ENCODE assay signal across 10 cellular contexts in the genomic region with DNA sequence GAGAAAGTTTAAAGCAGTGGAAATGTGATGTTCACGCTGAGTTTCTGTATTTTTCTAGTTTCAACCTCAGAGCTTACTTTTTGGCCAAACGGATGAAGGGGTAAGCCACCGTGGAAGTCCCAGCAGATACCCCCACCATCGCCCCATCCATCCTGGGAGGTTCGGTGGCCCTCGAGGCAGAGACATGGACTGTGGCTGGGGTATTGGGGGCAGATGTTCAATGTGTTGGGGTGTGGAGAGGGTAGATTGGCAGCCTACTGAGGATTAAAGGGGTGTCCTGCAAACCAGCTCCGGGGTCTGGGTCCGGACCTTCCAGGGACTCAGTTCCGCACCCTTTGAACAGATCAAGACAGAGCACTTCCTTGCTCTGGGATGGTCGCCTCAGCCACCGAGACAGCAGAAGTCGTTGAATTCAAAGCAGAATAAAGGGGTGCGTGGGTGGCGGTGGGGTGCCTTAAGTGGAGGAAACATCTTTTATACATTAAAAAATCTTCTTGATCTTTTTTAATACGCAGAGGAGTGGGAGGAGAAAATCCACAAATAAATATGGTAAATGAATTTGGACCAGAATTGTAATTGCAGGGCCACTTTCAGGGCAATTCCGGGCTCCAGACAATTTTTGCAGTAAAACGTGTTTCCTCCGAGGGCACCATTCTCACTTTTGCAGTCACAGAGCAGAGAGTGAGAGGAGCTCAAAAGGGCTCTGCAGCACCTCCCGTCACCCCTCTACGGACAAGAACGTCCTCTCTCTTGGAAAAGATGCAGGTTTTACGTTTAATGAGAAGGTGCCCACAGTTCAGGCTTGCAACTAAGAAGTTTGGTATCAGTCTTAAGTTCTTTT. TPM values are rescaled to one million over a fixed set of nuclear protein-coding genes. Genes with fewer than 3 reads are reported as not detected.
DNase-seq lines count a peak whose midpoint lies in the region; ATAC-seq lines count a peak whose summit lies in the region.
"Had no signal": no experiment of that assay in that cellular context is flagged by ENCODE, and none has a peak within 500 bp of the region (broad histone marks: within the 10 kb centered on the region; RNA-seq: fewer than 3 reads in every experiment).

No MANE protein-coding gene starts in this region.

- peak overlapping the region; percentile 64 for H3K4me3 Mint-ChIP-seq in activated naive CD4-positive, alpha-beta T cell treated with anti-CD3 and anti-CD28 coated beads, Interleukin-2, amount 10 ng/mL, durations not matched to agents 7 days and 5 days
- H3K4me3 Mint-ChIP-seq in stimulated activated naive CD8-positive, alpha-beta T cell treated with anti-CD3 and anti-CD28 coated beads, Interleukin-15, amount 100 ng/mL, for 72 hours, result peak overlapping the region; percentile 82 to 90

- peak overlapping the region; percentile 85 for H3K27ac Mint-ChIP-seq in activated naive CD4-positive, alpha-beta T cell treated with anti-CD3 and anti-CD28 coated beads, Interleukin-2, amount 10 ng/mL, durations not matched to agents 7 days and 5 days
- H3K27ac Mint-ChIP-seq in activated naive CD4-positive, alpha-beta T cell treated with anti-CD3 and anti-CD28 coated beads, Interleukin-2, amount 50 U/mL, for 72 hours, result peak overlapping the region; percentile 71 to 75
- H3K27ac Mint-ChIP-seq in stimulated activated naive CD8-positive, alpha-beta T cell treated with anti-CD3 and anti-CD28 coated beads, Interleukin-15, amount 100 ng/mL, for 72 hours, result peak overlapping the region; percentile 82 to 94

- H3K36me3 Mint-ChIP-seq in activated naive CD4-positive, alpha-beta T cell treated with anti-CD3 and anti-CD28 coated beads, Interleukin-2, amount 10 ng/mL, durations not matched to agents 7 days and 5 days, result peaks cover 11% of the 10 kb centered on the region
- peaks cover 5 to 19% of the 10 kb centered on the region in 2 donors for H3K36me3 Mint-ChIP-seq in activated naive CD4-positive, alpha-beta T cell treated with anti-CD3 and anti-CD28 coated beads, Interleukin-2, amount 50 U/mL, for 72 hours

- peaks cover 100% of the 10 kb centered on the region for H3K27me3 Mint-ChIP-seq in activated naive CD4-positive, alpha-beta T cell treated with anti-CD3 and anti-CD28 coated beads, Interleukin-2, amount 10 ng/mL, durations not matched to agents 7 days and 5 days
- H3K27me3 Mint-ChIP-seq in stimulated activated naive CD8-positive, alpha-beta T cell treated with anti-CD3 and anti-CD28 coated beads, Interleukin-15, amount 100 ng/mL, for 72 hours, result peaks cover 89% of the 10 kb centered on the region

- ATAC-seq in HG03108 (IDR thresholded peaks at IDR 0.05; ENCODE audit: unreplicated experiment) (peak; percentile 22), GM18502 (IDR thresholded peaks at IDR 0.05; ENCODE audit: poor library complexity, unreplicated experiment) (no peak)
- ATAC-seq in activated naive CD4-positive, alpha-beta T cell treated with anti-CD3 and anti-CD28 coated beads, Interleukin-2, amount 50 U/mL, for 72 hours, result peak; percentile 5 to 45
- ATAC-seq in stimulated activated naive CD8-positive, alpha-beta T cell treated with anti-CD3 and anti-CD28 coated beads, Interleukin-15, amount 100 ng/mL, for 72 hours, result peak; percentile 34

- H3K9me3 Mint-ChIP-seq in activated naive CD4-positive, alpha-beta T cell treated with anti-CD3 and anti-CD28 coated beads, Interleukin-2, amount 10 ng/mL, durations not matched to agents 7 days and 5 days, result no peaks in the 10 kb centered on the region
- H3K9me3 Mint-ChIP-seq in activated naive CD4-positive, alpha-beta T cell treated with anti-CD3 and anti-CD28 coated beads, Interleukin-2, amount 50 U/mL, for 72 hours, result no peaks in the 10 kb centered on the region
- H3K9me3 Mint-ChIP-seq in stimulated activated naive CD8-positive, alpha-beta T cell treated with anti-CD3 and anti-CD28 coated beads, Interleukin-15, amount 100 ng/mL, for 72 hours, result no peaks in the 10 kb centered on the region

- CTCF ChIA-PET in activated naive CD4-positive, alpha-beta T cell treated with anti-CD3 and anti-CD28 coated beads, Interleukin-2, amount 10 ng/mL, durations not matched to agents 7 days and 5 days (lab: Charles Lee), result interaction anchor here (0.5 to 2.0 kb wide), 7 partner anchors 16 to 201 kb away, joined by 3 to 7 read pairs (median 4); partner anchors contain the start of gene CBX4

- no peak for DNase-seq in activated naive CD4-positive, alpha-beta T cell treated with anti-CD3 and anti-CD28 coated beads, Interleukin-2, amount 10 ng/mL, durations not matched to agents 7 days and 5 days
- no peak for DNase-seq in activated naive CD4-positive, alpha-beta T cell treated with anti-CD3 and anti-CD28 coated beads, Interleukin-2, amount 50 U/mL, for 16 hours
- DNase-seq in activated naive CD4-positive, alpha-beta T cell treated with anti-CD3 and anti-CD28 coated beads, Interleukin-2, amount 50 U/mL, for 72 hours (ENCODE audit: low spot score in 2 of 2), result peak in 1 of 2 donors; percentile 18
- peak in 1 of 2 donors; percentile 48 for DNase-seq in stimulated activated naive CD8-positive, alpha-beta T cell treated with anti-CD3 and anti-CD28 coated beads, Interleukin-15, amount 100 ng/mL, for 72 hours
- DNase-seq in NCI-H146 treated with DMSO at 0.1 percent for 48 hours (lab: John Stamatoyannopoulos, UW; ENCODE audit: unreplicated experiment) (no peak), DMS53 treated with DMSO at 0.1 percent for 48 hours (lab: John Stamatoyannopoulos, UW; ENCODE audit: unreplicated experiment) (no peak)
- DNase-seq: kidney, NCI-H187 had no signal

- peaks cover 44% of the 10 kb centered on the region for H3K4me1 Mint-ChIP-seq in activated naive CD4-positive, alpha-beta T cell treated with anti-CD3 and anti-CD28 coated beads, Interleukin-2, amount 10 ng/mL, durations not matched to agents 7 days and 5 days
- H3K4me1 Mint-ChIP-seq in stimulated activated naive CD8-positive, alpha-beta T cell treated with anti-CD3 and anti-CD28 coated beads, Interleukin-15, amount 100 ng/mL, for 72 hours, result peaks cover 87% of the 10 kb centered on the region

RNA-seq across cellular contexts. Expression of gene CBX8, which starts 8.2 kb away (rescaled TPM):
- total RNA-seq in activated naive CD4-positive, alpha-beta T cell treated with anti-CD3 and anti-CD28 coated beads, Interleukin-2, amount 50 U/mL, for 72 hours, result 1 to 10 TPM; 1.5 to 5.6 TPM

RNA-seq across cellular contexts. Expression of gene CBX2, which starts 27.1 kb away (rescaled TPM):
- total RNA-seq in activated naive CD4-positive, alpha-beta T cell treated with anti-CD3 and anti-CD28 coated beads, Interleukin-2, amount 50 U/mL, for 72 hours, result 1 to 10 TPM; 2.8 to 3.3 TPM

RNA-seq across cellular contexts. Expression of gene CBX4, which starts 34.2 kb away (rescaled TPM):
- total RNA-seq in activated naive CD4-positive, alpha-beta T cell treated with anti-CD3 and anti-CD28 coated beads, Interleukin-2, amount 50 U/mL, for 72 hours, result 10 to 100 TPM; 12.7 to 16.8 TPM
